Comparison of ENCODE assay signal across 24 cellular contexts in the genomic region with DNA sequence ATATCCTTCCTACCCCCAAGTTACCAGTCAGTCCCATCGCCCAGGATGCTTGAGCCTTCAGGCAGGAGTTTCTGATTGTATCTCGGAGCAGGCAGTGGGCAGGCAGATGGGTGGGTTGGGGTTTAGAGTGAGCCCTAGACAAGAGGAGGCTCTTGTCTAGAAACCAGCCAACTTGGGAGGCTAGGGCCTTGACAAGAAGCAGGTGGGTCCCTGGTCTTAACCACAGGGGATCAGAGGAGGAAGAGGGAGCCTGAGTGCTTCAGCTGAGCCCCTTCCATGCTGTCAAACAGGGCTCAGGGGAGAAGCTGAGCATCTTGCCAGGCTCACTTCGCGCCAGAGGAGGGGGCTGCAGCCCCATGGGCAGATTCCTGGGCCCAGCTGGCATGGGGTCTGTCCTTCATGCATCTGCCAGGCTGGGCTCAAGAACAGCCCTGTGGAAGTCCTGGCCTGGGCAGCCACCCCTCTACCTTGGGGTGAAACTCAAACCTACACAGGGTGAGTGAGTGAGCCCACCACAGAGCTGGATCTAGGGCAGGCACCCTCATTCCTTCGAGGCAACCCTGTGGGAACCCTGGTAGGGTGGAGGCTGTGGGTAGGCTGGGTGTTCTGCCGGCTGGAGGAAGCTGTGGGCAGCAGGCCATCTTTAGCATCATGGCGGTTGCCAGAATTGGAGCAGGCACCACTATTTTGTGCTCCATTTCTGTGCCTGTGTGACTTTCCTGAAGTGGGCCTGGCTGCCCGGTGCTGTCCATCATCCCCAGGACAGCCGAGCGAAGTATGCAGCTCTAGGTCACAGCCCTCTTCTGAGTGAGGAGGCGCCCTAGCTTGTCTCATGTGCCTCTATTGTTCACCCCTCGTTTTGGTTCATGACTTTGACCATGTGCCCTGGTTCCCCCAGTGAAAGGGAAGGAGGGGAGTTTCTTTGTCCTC.
DNase-seq lines count a peak whose midpoint lies in the region; ATAC-seq, FAIRE-seq and TF ChIP-seq lines count a peak whose summit lies in the region.
"Had no signal": no experiment of that assay in that cellular context is flagged by ENCODE, and none has a peak within 500 bp of the region (broad histone marks: within the 10 kb centered on the region; RNA-seq: fewer than 3 reads in every experiment).

No MANE protein-coding gene starts in this region.

- no peak for FAIRE-seq in H1 (lab: Jason Lieb, UNC)
- FAIRE-seq: kidney had no signal

- no peak overlapping the region for H4K91ac ChIP-seq in H1 (replicated peaks; ENCODE audit: insufficient read length, low read length)

- no peaks in the 10 kb centered on the region for H3K79me2 ChIP-seq in H1 (ENCODE audit: control insufficient read depth in 1 of 2, insufficient read depth in 2 of 2, low read length in 2 of 2)

- H2BK120ac ChIP-seq in H1 (replicated peaks; ENCODE audit: low read depth, low read length), result no peak overlapping the region

- no peaks in the 10 kb centered on the region for H3K9me3 ChIP-seq in H1 (ENCODE audit: insufficient read depth in 2 of 2, low read depth in 1 of 2, low read length in 1 of 2)
- H3K9me3 ChIP-seq: colonic mucosa, sigmoid colon, upper lobe of left lung had no signal

- H4K5ac ChIP-seq in H1 (ENCODE audit: insufficient read length, low read depth, low read length), result no peak overlapping the region

- ATAC-seq in HG02981 (IDR thresholded peaks at IDR 0.05; ENCODE audit: unreplicated experiment), result no peak
- no peak for ATAC-seq in HG02973 (IDR thresholded peaks at IDR 0.05; ENCODE audit: unreplicated experiment)
- ATAC-seq: activated CD8-positive, alpha-beta T cell treated with anti-CD3 and anti-CD28 coated beads for 36 hours; naive thymus-derived CD4-positive, alpha-beta T cell had no signal

- H2BK20ac ChIP-seq in H1 (ENCODE audit: low read length), result no peak overlapping the region

- H3K36me3 Mint-ChIP-seq in osteocyte (ENCODE audit: unreplicated experiment), result no peaks in the 10 kb centered on the region
- H3K36me3 Mint-ChIP-seq: CD4-positive, CD25-positive, alpha-beta regulatory T cell; memory B cell; naive thymus-derived CD4-positive, alpha-beta T cell had no signal

- no peak overlapping the region for H3K56ac ChIP-seq in H1 (replicated peaks; ENCODE audit: insufficient read length, low read depth, low read length)

- H3K4me2 ChIP-seq in H1 (ENCODE audit: insufficient read depth in 1 of 2, low read depth in 2 of 2, low read length in 2 of 2), result no peak overlapping the region

- H3K36me3 ChIP-seq in H7 (replicated peaks; ENCODE audit: control insufficient read depth, insufficient read depth, low read length) (no peaks in the 10 kb centered on the region), H1 (ENCODE audit: control insufficient read depth in 2 of 4, insufficient read depth in 4 of 4, low read length in 3 of 4) (no peaks in the 10 kb centered on the region)
- H3K36me3 ChIP-seq: brain microvascular endothelial cell, colonic mucosa, sigmoid colon, upper lobe of left lung had no signal

- H3K9me3 Mint-ChIP-seq in osteocyte (ENCODE audit: unreplicated experiment), result no peaks in the 10 kb centered on the region
- H3K9me3 Mint-ChIP-seq: activated CD8-positive, alpha-beta T cell treated with anti-CD3 and anti-CD28 coated beads for 36 hours; activated T-helper 1 cell treated with anti-CD3 and anti-CD28 coated beads, Interleukin-12 subunit alpha, Interleukin-12 subunit beta, Interleukin-2, Interleukin-4 antibody, amounts not matched to agents 30 ng/mL and 10 ng/mL and 1 ng/mL, durations not matched to agents 14 hours and 24 hours and 36 hours; CD4-positive, CD25-positive, alpha-beta regulatory T cell; memory B cell; naive thymus-derived CD4-positive, alpha-beta T cell; stimulated activated naive CD8-positive, alpha-beta T cell treated with anti-CD3 and anti-CD28 coated beads, Interleukin-15, Interleukin-2, amounts not matched to agents 100 ng/mL and 50 ng/mL, for 24 hours had no signal

- H4K8ac ChIP-seq in H1 (ENCODE audit: extremely low read depth, insufficient read depth, low read length), result peak overlapping the region; percentile 4; the same call in 1 of the 2 replicates

- H3K79me1 ChIP-seq in H1 (ENCODE audit: low read depth, low read length), result no peaks in the 10 kb centered on the region

- TF ChIP-seq CTCF in H1 (IDR thresholded peaks at IDR 0.05; ENCODE audit: control extremely low read depth in 1 of 3, insufficient read depth in 1 of 3, low read depth in 1 of 3, low read length in 3 of 3), result no peak
- no peak for TF ChIP-seq CTCF in osteocyte (IDR thresholded peaks at IDR 0.05)

- no peak overlapping the region for H2AFZ ChIP-seq in H1 (ENCODE audit: low read length)

- no peak overlapping the region for H3K23ac ChIP-seq in H1 (ENCODE audit: insufficient read length)

- DNase-seq in AG08396 (ENCODE audit: low spot score), result peak; percentile 3
- DNase-seq in H7, result peak; percentile 57
- peak in 1 of 2 experiments; percentile 37 for DNase-seq in H1 (ENCODE audit: low read depth in 1 of 2, low spot score in 2 of 2)
- peak; percentile 80 for DNase-seq in osteocyte (ENCODE audit: extremely low spot score, unreplicated experiment)
- no peak for DNase-seq in medulla oblongata (ENCODE audit: extremely low spot score)
- DNase-seq in HT-29 (ENCODE audit: low spot score), result no peak
- DNase-seq: activated CD8-positive, alpha-beta T cell treated with anti-CD3 and anti-CD28 coated beads for 36 hours; brain microvascular endothelial cell; CD4-positive, CD25-positive, alpha-beta regulatory T cell; colonic mucosa; kidney; NCI-H1436; NCI-H2171 treated with DMSO at 0.1 percent for 48 hours; NCI-H774; OCI-M1; T-helper 2 cell had no signal

- 0 out of 7 replicates have a peak, but pooled peaks cover 0 to 5% (median 0%) of the 10 kb centered on the region in 4 experiments for H3K4me1 ChIP-seq in H1 (replicated peaks in 1 of 4; ENCODE audit: control insufficient read depth in 3 of 4, insufficient read depth in 4 of 4, low read length in 3 of 4)
- H3K4me1 ChIP-seq: colonic mucosa, sigmoid colon, upper lobe of left lung had no signal

- H3K4me1 Mint-ChIP-seq in osteocyte (ENCODE audit: unreplicated experiment), result no peaks in the 10 kb centered on the region
- H3K4me1 Mint-ChIP-seq: CD4-positive, CD25-positive, alpha-beta regulatory T cell; memory B cell; naive thymus-derived CD4-positive, alpha-beta T cell had no signal

- H3K27ac ChIP-seq in H1 (ENCODE audit: low read depth, low read length), result no peak overlapping the region; the same call in 1 of the 2 replicates
- H3K27ac ChIP-seq: brain microvascular endothelial cell, colonic mucosa, sigmoid colon, upper lobe of left lung had no signal

- no peak overlapping the region for H3K4ac ChIP-seq in H1 (replicated peaks; ENCODE audit: insufficient read length, low read depth, low read length)

- H3K27me3 Mint-ChIP-seq in osteocyte (ENCODE audit: unreplicated experiment), result no peaks in the 10 kb centered on the region
- H3K27me3 Mint-ChIP-seq: activated CD8-positive, alpha-beta T cell treated with anti-CD3 and anti-CD28 coated beads for 36 hours; CD4-positive, CD25-positive, alpha-beta regulatory T cell; naive thymus-derived CD4-positive, alpha-beta T cell; stimulated activated naive CD8-positive, alpha-beta T cell treated with anti-CD3 and anti-CD28 coated beads, Interleukin-15, Interleukin-2, amounts not matched to agents 100 ng/mL and 50 ng/mL, for 24 hours had no signal

- CTCF ChIA-PET in H1 (lab: Charles Lee; ENCODE audit: partially characterized antibody), result interaction anchor here (0.6 to 2.9 kb wide), 8 partner anchors 11 to 260 kb away, joined by 3 to 9 read pairs (median 4); no protein-coding TSS in a partner anchor

- H3K18ac ChIP-seq in H1 (ENCODE audit: extremely low read depth, low read length), result no peak overlapping the region

- TF ChIP-seq POLR2A in H1 (IDR thresholded peaks at IDR 0.05; ENCODE audit: control extremely low read depth in 1 of 2, low read depth in 2 of 2, low read length in 2 of 2), result no peak

- no peaks in the 10 kb centered on the region for H3K27me3 ChIP-seq in H7 (ENCODE audit: control insufficient read depth, insufficient read depth, low read length)
- H3K27me3 ChIP-seq in H1 (replicated peaks in 1 of 4; ENCODE audit: control insufficient read depth in 3 of 4, extremely low read depth in 1 of 4, insufficient read depth in 3 of 4, low read length in 3 of 4), result no peaks in the 10 kb centered on the region
- H3K27me3 ChIP-seq: brain microvascular endothelial cell, colonic mucosa, sigmoid colon, upper lobe of left lung had no signal

- no peak overlapping the region for H3K9ac ChIP-seq in H1 (replicated peaks in 1 of 4; ENCODE audit: extremely low read depth in 1 of 4, low read depth in 3 of 4, low read length in 3 of 4)

- no peak for TF ChIP-seq RAD21 in H1 (IDR thresholded peaks at IDR 0.05 in 1 of 2, conservative IDR thresholded peaks at IDR 0.05 in 1 of 2; ENCODE audit: low read depth in 2 of 2, low read length in 2 of 2)

- no peak overlapping the region for H3K4me3 Mint-ChIP-seq in osteocyte (ENCODE audit: unreplicated experiment)
- H3K4me3 Mint-ChIP-seq: activated CD8-positive, alpha-beta T cell treated with anti-CD3 and anti-CD28 coated beads for 36 hours; activated T-helper 1 cell treated with anti-CD3 and anti-CD28 coated beads, Interleukin-12 subunit alpha, Interleukin-12 subunit beta, Interleukin-2, Interleukin-4 antibody, amounts not matched to agents 30 ng/mL and 10 ng/mL and 1 ng/mL, durations not matched to agents 14 hours and 24 hours and 36 hours; CD4-positive, CD25-positive, alpha-beta regulatory T cell; memory B cell; naive thymus-derived CD4-positive, alpha-beta T cell; stimulated activated naive CD8-positive, alpha-beta T cell treated with anti-CD3 and anti-CD28 coated beads, Interleukin-15, Interleukin-2, amounts not matched to agents 100 ng/mL and 50 ng/mL, for 24 hours had no signal

- no peak overlapping the region for H2BK15ac ChIP-seq in H1 (ENCODE audit: low read length)

- no peak overlapping the region for H2BK12ac ChIP-seq in H1 (ENCODE audit: low read depth, low read length)

- H3K4me3 ChIP-seq in H7 (ENCODE audit: insufficient read depth, low read depth, low read length), result no peak overlapping the region
- no peak overlapping the region for H3K4me3 ChIP-seq in H1 (ENCODE audit: extremely low read depth in 1 of 4, insufficient read depth in 2 of 4, low read depth in 3 of 4, low read length in 4 of 4)
- H3K4me3 ChIP-seq: colonic mucosa, sigmoid colon, upper lobe of left lung had no signal

- no peaks in the 10 kb centered on the region for H3K23me2 ChIP-seq in H1 (ENCODE audit: low read depth, low read length)

- no peak overlapping the region for H3K27ac Mint-ChIP-seq in osteocyte (ENCODE audit: unreplicated experiment)
- H3K27ac Mint-ChIP-seq: activated CD8-positive, alpha-beta T cell treated with anti-CD3 and anti-CD28 coated beads for 36 hours; activated T-helper 1 cell treated with anti-CD3 and anti-CD28 coated beads, Interleukin-12 subunit alpha, Interleukin-12 subunit beta, Interleukin-2, Interleukin-4 antibody, amounts not matched to agents 30 ng/mL and 10 ng/mL and 1 ng/mL, durations not matched to agents 14 hours and 24 hours and 36 hours; CD4-positive, CD25-positive, alpha-beta regulatory T cell; memory B cell; naive thymus-derived CD4-positive, alpha-beta T cell; stimulated activated naive CD8-positive, alpha-beta T cell treated with anti-CD3 and anti-CD28 coated beads, Interleukin-15, Interleukin-2, amounts not matched to agents 100 ng/mL and 50 ng/mL, for 24 hours had no signal

- no peak for TF ChIP-seq EP300 in H1 (IDR thresholded peaks at IDR 0.05; ENCODE audit: borderline replicate concordance in 1 of 2, low read depth in 2 of 2, low read length in 2 of 2)

- POLR2A ChIA-PET in H1 (lab: Charles Lee; ENCODE audit: partially characterized antibody), result interaction anchor here (1.0 kb wide), 2 partner anchors 85 to 159 kb away, joined by 3 read pairs; no protein-coding TSS in a partner anchor

- no peak overlapping the region for H3K14ac ChIP-seq in H1 (ENCODE audit: insufficient read length)

- H4K20me1 ChIP-seq in H1 (replicated peaks in 1 of 2; ENCODE audit: control insufficient read depth in 1 of 2, insufficient read depth in 2 of 2, low read length in 2 of 2), result peaks cover 0 to 4% of the 10 kb centered on the region in 2 experiments

- WGBS in H1 (ENCODE audit: extremely low coverage in 1 of 2, insufficient coverage in 1 of 2, insufficient read length in 1 of 2, insufficient replicate concordance in 2 of 2, low coverage in 1 of 2, low lambda C conversion rate in 2 of 2, missing lambda C conversion rate in 1 of 2), 2 experiments, result 83% methylated on average over 12 of the region's 12 CpGs; no CpG with 5 or more reads in 1 of the 2 experiments

- no peak overlapping the region for H2AK5ac ChIP-seq in H1 (ENCODE audit: low read depth, low read length)

- H2BK5ac ChIP-seq in H1 (ENCODE audit: low read depth, low read length), result no peak overlapping the region

Comparison
In these comparisons a context has a peak if more than half of its experiments do, and no peak if none do; other contexts are left out.
1. DNase-seq: peak in AG08396 (single experiment), H7 (single experiment) and osteocyte (single experiment); none in medulla oblongata (single experiment) and HT-29 (single experiment).